In the genomic region with DNA sequence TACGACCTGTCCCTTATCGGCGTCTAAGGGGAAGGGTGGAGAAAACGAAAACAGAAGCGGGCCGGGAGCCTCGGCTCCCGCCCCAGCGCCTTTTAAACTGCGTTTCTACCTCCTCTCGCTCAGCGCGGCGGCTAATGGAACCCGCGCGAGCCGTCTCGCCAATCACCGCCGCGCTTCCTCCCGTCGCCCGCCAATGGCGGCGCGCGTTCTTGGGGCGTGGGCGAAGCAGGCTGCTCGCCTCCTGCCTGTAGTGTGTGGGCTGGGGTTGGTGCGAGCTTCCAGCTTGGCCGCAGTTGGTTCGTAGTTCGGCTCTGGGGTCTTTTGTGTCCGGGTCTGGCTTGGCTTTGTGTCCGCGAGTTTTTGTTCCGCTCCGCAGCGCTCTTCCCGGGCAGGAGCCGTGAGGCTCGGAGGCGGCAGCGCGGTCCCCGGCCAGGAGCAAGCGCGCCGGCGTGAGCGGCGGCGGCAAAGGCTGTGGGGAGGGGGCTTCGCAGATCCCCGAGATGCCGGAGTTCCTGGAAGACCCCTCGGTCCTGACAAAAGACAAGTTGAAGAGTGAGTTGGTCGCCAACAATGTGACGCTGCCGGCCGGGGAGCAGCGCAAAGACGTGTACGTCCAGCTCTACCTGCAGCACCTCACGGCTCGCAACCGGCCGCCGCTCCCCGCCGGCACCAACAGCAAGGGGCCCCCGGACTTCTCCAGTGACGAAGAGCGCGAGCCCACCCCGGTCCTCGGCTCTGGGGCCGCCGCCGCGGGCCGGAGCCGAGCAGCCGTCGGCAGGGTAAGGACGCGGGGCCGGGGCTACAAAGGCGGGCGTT, we compare ENCODE assay signal across 8 cellular contexts. TPM values are rescaled to one million over a fixed set of nuclear protein-coding genes. Genes with fewer than 3 reads are reported as not detected.
DNase-seq lines count a peak whose midpoint lies in the region; ATAC-seq and TF ChIP-seq lines count a peak whose summit lies in the region.

A gene with protein sequence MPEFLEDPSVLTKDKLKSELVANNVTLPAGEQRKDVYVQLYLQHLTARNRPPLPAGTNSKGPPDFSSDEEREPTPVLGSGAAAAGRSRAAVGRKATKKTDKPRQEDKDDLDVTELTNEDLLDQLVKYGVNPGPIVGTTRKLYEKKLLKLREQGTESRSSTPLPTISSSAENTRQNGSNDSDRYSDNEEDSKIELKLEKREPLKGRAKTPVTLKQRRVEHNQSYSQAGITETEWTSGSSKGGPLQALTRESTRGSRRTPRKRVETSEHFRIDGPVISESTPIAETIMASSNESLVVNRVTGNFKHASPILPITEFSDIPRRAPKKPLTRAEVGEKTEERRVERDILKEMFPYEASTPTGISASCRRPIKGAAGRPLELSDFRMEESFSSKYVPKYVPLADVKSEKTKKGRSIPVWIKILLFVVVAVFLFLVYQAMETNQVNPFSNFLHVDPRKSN (plus strand): TSS at position 223 of the 816 bp plus-strand sequence. CDS start 278 bp downstream, at position 501.

- no peaks in the 10 kb centered on the region for H3K27me3 Mint-ChIP-seq in Calu3 (ENCODE audit: unreplicated experiment)
- no peaks in the 10 kb centered on the region for H3K27me3 Mint-ChIP-seq in effector memory CD8-positive, alpha-beta T cell

- H3K18ac ChIP-seq in mesenchymal stem cell (ENCODE audit: low read depth in 1 of 2, low read length in 2 of 2) = peak within 1 kb of the TSS; percentile 93 to 96

- peak within 1 kb of the TSS; percentile 73 for H2BK120ac ChIP-seq in mesenchymal stem cell (ENCODE audit: low read depth, low read length)

- peak within 1 kb of the TSS; percentile 89 for H4K8ac ChIP-seq in mesenchymal stem cell (ENCODE audit: low read length)

- peak within 1 kb of the TSS; percentile 82 to 87 for H3K4ac ChIP-seq in mesenchymal stem cell (ENCODE audit: low read depth in 1 of 2, low read length in 2 of 2)

- H2BK15ac ChIP-seq in mesenchymal stem cell (ENCODE audit: low read depth, poor library complexity, severe bottlenecking) = peak within 1 kb of the TSS; percentile 82

- H3K9ac ChIP-seq in HUES48 (ENCODE audit: low read depth, low read length) (peak within 1 kb of the TSS; percentile 98), NT2/D1 (ENCODE audit: insufficient read length, low read depth) (peak within 1 kb of the TSS; percentile 100), mesenchymal stem cell (ENCODE audit: low read length) (peak within 1 kb of the TSS; percentile 97)

- H3K36me3 ChIP-seq in HUES48 (ENCODE audit: control insufficient read depth, insufficient read depth, low read length) (peaks cover 3% of the 10 kb centered on the region; the same call in 1 of the 2 replicates), NT2/D1 (ENCODE audit: insufficient read depth, insufficient read length, low read length) (peaks cover 17% of the 10 kb centered on the region), mesenchymal stem cell (ENCODE audit: control insufficient read depth in 1 of 2, insufficient read depth in 2 of 2, low read depth in 1 of 2, low read length in 2 of 2) (no peaks in the 10 kb centered on the region)

- no peak for TF ChIP-seq CTCF in Calu3 (IDR thresholded peaks at IDR 0.05; ENCODE audit: unreplicated experiment)

- CTCF ChIA-PET in Calu3 (lab: Charles Lee) = interaction anchor here (0.6 to 2.2 kb wide), 8 partner anchors 15 to 1752 kb away, joined by 3 to 10 read pairs (median 5); no protein-coding TSS in a partner anchor

- peaks cover 9% of the 10 kb centered on the region for H3K79me1 ChIP-seq in mesenchymal stem cell (replicated peaks; ENCODE audit: low read length, poor library complexity, severe bottlenecking)

- H3K27me3 ChIP-seq in HUES48 (ENCODE audit: control insufficient read depth, insufficient read depth, low read length) (no peaks in the 10 kb centered on the region), NT2/D1 (ENCODE audit: insufficient read depth, insufficient read length) (no peaks in the 10 kb centered on the region), mesenchymal stem cell (ENCODE audit: control insufficient read depth in 1 of 2, insufficient read depth in 1 of 2, low read length in 2 of 2) (no peaks in the 10 kb centered on the region)

- no peak within 1 kb of the TSS for H2AK5ac ChIP-seq in mesenchymal stem cell (ENCODE audit: low read length, severe bottlenecking)

- peaks cover 18% of the 10 kb centered on the region for H3K4me1 ChIP-seq in HUES48 (ENCODE audit: control insufficient read depth, insufficient read depth, low read length)
- H3K4me1 ChIP-seq in NT2/D1 (ENCODE audit: insufficient read depth, insufficient read length) = peaks cover 2% of the 10 kb centered on the region
- peaks cover 3% of the 10 kb centered on the region for H3K4me1 ChIP-seq in mesenchymal stem cell (ENCODE audit: control insufficient read depth, insufficient read depth, low read depth, low read length)

- H3K4me3 ChIP-seq in HUES48 (ENCODE audit: low read depth, low read length) (peak within 1 kb of the TSS; percentile 82), NT2/D1 (ENCODE audit: insufficient read length, low read depth) (peak within 1 kb of the TSS; percentile 97), mesenchymal stem cell (ENCODE audit: insufficient read depth in 1 of 2, low read depth in 1 of 2, low read length in 2 of 2) (peak within 1 kb of the TSS; percentile 97 to 99)

- H3K27ac Mint-ChIP-seq in Calu3 (ENCODE audit: unreplicated experiment) = peak within 1 kb of the TSS; percentile 96
- H3K27ac Mint-ChIP-seq in effector memory CD8-positive, alpha-beta T cell = peak within 1 kb of the TSS; percentile 95 to 97

- intact Hi-C loops in Calu3 (cut with micrococcal nuclease; ENCODE audit: unreplicated experiment) = loop anchor here (1.0 kb wide), 3 partner anchors 12 to 91 kb away; no protein-coding TSS in a partner anchor

- H3K27ac ChIP-seq in HUES48 (ENCODE audit: low read depth, low read length) (peak within 1 kb of the TSS; percentile 100), mesenchymal stem cell (ENCODE audit: low read length, poor library complexity, severe bottlenecking) (peak within 1 kb of the TSS; percentile 92)

- WGBS in mesenchymal stem cell = under 1% methylated on average over 88 of the region's 93 CpGs

- no TSS peak for BruUV-seq in Calu3 (replicated peaks; lab: Mats Ljungman, UMichigan)

- H3K9me3 Mint-ChIP-seq in Calu3 (ENCODE audit: low read depth, unreplicated experiment) = no peaks in the 10 kb centered on the region
- no peaks in the 10 kb centered on the region for H3K9me3 Mint-ChIP-seq in effector memory CD8-positive, alpha-beta T cell

- H2BK12ac ChIP-seq in mesenchymal stem cell (ENCODE audit: low read length in 2 of 2) = peak within 1 kb of the TSS in 1 of 2 experiments; percentile 88

- H2AFZ ChIP-seq in mesenchymal stem cell (ENCODE audit: low read depth, low read length) = peak within 1 kb of the TSS; percentile 93

- peak within 1 kb of the TSS; percentile 65 for H3K4me3 Mint-ChIP-seq in Calu3 (ENCODE audit: low read depth, unreplicated experiment)
- peak within 1 kb of the TSS; percentile 94 to 99 for H3K4me3 Mint-ChIP-seq in effector memory CD8-positive, alpha-beta T cell

- peaks cover 70% of the 10 kb centered on the region for H3K36me3 Mint-ChIP-seq in Calu3 (ENCODE audit: insufficient read depth, unreplicated experiment)
- peaks cover 40% of the 10 kb centered on the region for H3K36me3 Mint-ChIP-seq in effector memory CD8-positive, alpha-beta T cell (ENCODE audit: insufficient read depth)

- no peaks in the 10 kb centered on the region for H3K9me3 ChIP-seq in HUES48 (ENCODE audit: control insufficient read depth, insufficient read depth, low read length)
- no peaks in the 10 kb centered on the region for H3K9me3 ChIP-seq in NT2/D1 (ENCODE audit: insufficient read depth, low read length)
- H3K9me3 ChIP-seq in mesenchymal stem cell (ENCODE audit: control insufficient read depth, low read length) = no peaks in the 10 kb centered on the region

- peak within 1 kb of the TSS in 1 of 2 experiments; percentile 93 for H3K14ac ChIP-seq in mesenchymal stem cell (ENCODE audit: low read length in 2 of 2)

- peak; percentile 75 for ATAC-seq in GM21423 (IDR thresholded peaks at IDR 0.05; ENCODE audit: unreplicated experiment)
- ATAC-seq in effector memory CD8-positive, alpha-beta T cell (replicated peaks) = peak; percentile 84

- H3K23ac ChIP-seq in mesenchymal stem cell (ENCODE audit: low read length in 2 of 2) = peak within 1 kb of the TSS in 1 of 2 experiments; percentile 65

- H4K91ac ChIP-seq in mesenchymal stem cell (ENCODE audit: low read length) = peak within 1 kb of the TSS; percentile 82

- peaks cover 26% of the 10 kb centered on the region for H3K4me1 Mint-ChIP-seq in Calu3 (ENCODE audit: low read depth, unreplicated experiment)
- H3K4me1 Mint-ChIP-seq in effector memory CD8-positive, alpha-beta T cell (ENCODE audit: low read depth in 2 of 2) = peaks cover 23 to 40% of the 10 kb centered on the region in 2 donors

- DNase-seq in Calu3 (peak; percentile 97), NT2/D1 (ENCODE audit: low read depth, low spot score) (peak; percentile 91), mesenchymal stem cell (peak; percentile 93)
- peak; percentile 92 to 96 (median 96) for DNase-seq in activated CD8-positive, alpha-beta memory T cell treated with anti-CD3 and anti-CD28 coated beads for 48 hours (ENCODE audit: low read depth in 2 of 3, low spot score in 2 of 3)
- DNase-seq in effector memory CD8-positive, alpha-beta T cell = peak; percentile 91 to 98 (median 97)
- DNase-seq in stimulated activated CD8-positive, alpha-beta memory T cell treated with anti-CD3 and anti-CD28 coated beads, Interleukin-12 subunit alpha, Interleukin-12 subunit beta, amount 100 ng/mL, for 24 hours (ENCODE audit: extremely low read depth) = peak; percentile 85

- peak within 1 kb of the TSS; percentile 95 for H3K4me2 ChIP-seq in mesenchymal stem cell (ENCODE audit: low read length, poor library complexity, severe bottlenecking)

- H2BK5ac ChIP-seq in mesenchymal stem cell (ENCODE audit: low read depth, low read length, poor library complexity, severe bottlenecking) = peak within 1 kb of the TSS; percentile 97

RNA-seq across cellular contexts. Expression of the gene that starts here (rescaled TPM):
- 234 and 256 TPM in 2 replicates for total RNA-seq in Calu3 (2022)
- polyA plus RNA-seq in mesenchymal stem cell (2013, experiment 1 of 2) = 16.8 TPM
- 17.5 TPM for polyA plus RNA-seq in mesenchymal stem cell (2013, experiment 2 of 2)

Comparison
In these comparisons a context has a peak if more than half of its experiments do, and no peak if none do; other contexts are left out.
1. Peak in every context shown above with its lines: DNase-seq, ATAC-seq, H3K4me3 ChIP-seq and H3K27ac ChIP-seq.